Comparison of ENCODE assay signal across 8 cellular contexts in genomic region chr2:12719400-12720104, GRCh38. TPM values are rescaled to one million over a fixed set of nuclear protein-coding genes. Genes with fewer than 3 reads are reported as not detected.
DNase-seq lines count a peak whose midpoint lies in the region; ATAC-seq lines count a peak whose summit lies in the region.

No MANE protein-coding gene starts in this region.

- no peaks in the 10 kb centered on the region for H3K9me3 ChIP-seq in thymus (ENCODE audit: control insufficient read depth)

- WGBS in thymus: 75% methylated on average over 9 of the region's 9 CpGs

- H3K36me3 Mint-ChIP-seq in activated T-cell treated with anti-CD3 and anti-CD28 coated beads, Interleukin-2, amount 50 U/mL, for 72 hours (ENCODE audit: insufficient read depth in 2 of 2): peaks cover 3 to 5% of the 10 kb centered on the region in 2 donors

- peaks cover 14% of the 10 kb centered on the region for H3K36me3 ChIP-seq in thymus (ENCODE audit: control insufficient read depth, insufficient read depth)

- no peaks in the 10 kb centered on the region for H3K9me3 Mint-ChIP-seq in activated T-cell treated with anti-CD3 and anti-CD28 coated beads, Interleukin-2, amount 50 U/mL, for 72 hours

- peaks cover 81% of the 10 kb centered on the region for H3K4me1 Mint-ChIP-seq in activated T-cell treated with anti-CD3 and anti-CD28 coated beads, Interleukin-2, amount 50 U/mL, for 72 hours (ENCODE audit: low read depth)

- DNase-seq in activated T-cell treated with anti-CD3 and anti-CD28 coated beads, Interleukin-2, amount 50 U/mL, for 72 hours: no peak
- DNase-seq in activated T-cell treated with anti-CD3 and anti-CD28 coated beads for 4 hours: no peak
- DNase-seq in amniotic epithelial cell (ENCODE audit: low read depth): peak; percentile 83
- no peak for DNase-seq in 8988T

- H3K27ac ChIP-seq in layer of hippocampus (ENCODE audit: low read depth, low read length) (peak overlapping the region; percentile 72), thymus (ENCODE audit: low read depth) (no peak overlapping the region)

- H3K27me3 Mint-ChIP-seq in activated T-cell treated with anti-CD3 and anti-CD28 coated beads, Interleukin-2, amount 50 U/mL, for 72 hours (ENCODE audit: low read depth): peaks cover 15% of the 10 kb centered on the region

- H3K4me1 ChIP-seq in thymus (ENCODE audit: control insufficient read depth, insufficient read depth, low read length): peaks cover 21% of the 10 kb centered on the region

- ATAC-seq in activated T-cell treated with anti-CD3 and anti-CD28 coated beads, Interleukin-2, amount 50 U/mL, for 72 hours (replicated peaks in 1 of 2): no peak
- no peak for ATAC-seq in HG02840 (IDR thresholded peaks at IDR 0.05; ENCODE audit: low FRiP score, unreplicated experiment)
- no peak for ATAC-seq in GM19397 (IDR thresholded peaks at IDR 0.05; ENCODE audit: unreplicated experiment)

- H3K27me3 ChIP-seq in layer of hippocampus (ENCODE audit: control insufficient read depth, insufficient read depth, low read length): no peaks in the 10 kb centered on the region
- H3K27me3 ChIP-seq in thymus (ENCODE audit: control insufficient read depth, insufficient read depth): no peaks in the 10 kb centered on the region

- H3K4me3 ChIP-seq in thymus (ENCODE audit: low read length): peak overlapping the region; percentile 92

- H3K4me3 Mint-ChIP-seq in activated T-cell treated with anti-CD3 and anti-CD28 coated beads, Interleukin-2, amount 50 U/mL, for 72 hours: peak overlapping the region; percentile 95 to 98

- peak overlapping the region; percentile 88 for H3K27ac Mint-ChIP-seq in activated T-cell treated with anti-CD3 and anti-CD28 coated beads, Interleukin-2, amount 50 U/mL, for 72 hours

RNA-seq across cellular contexts. Expression of gene TRIB2, which starts 2.8 kb away (rescaled TPM):
- total RNA-seq in activated T-cell treated with anti-CD3 and anti-CD28 coated beads, Interleukin-2, amount 50 U/mL, for 72 hours: 1 to 10 TPM; 2.4 to 4.1 TPM
- 69.8 TPM for polyA plus RNA-seq in thymus
